In genomic region chr12:9118161-9118560, GRCh38 we compare ENCODE assay signal across 9 cellular contexts.
DNase-seq lines count a peak whose midpoint lies in the region; ATAC-seq and TF ChIP-seq lines count a peak whose summit lies in the region.
"Had no signal": no experiment of that assay in that cellular context is flagged by ENCODE, and none has a peak within 500 bp of the region (broad histone marks: within the 10 kb centered on the region; RNA-seq: fewer than 3 reads in every experiment).

No MANE protein-coding gene starts in this region.

- peak; percentile 52 for ATAC-seq in GM21737 (IDR thresholded peaks at IDR 0.05; ENCODE audit: unreplicated experiment)

- TF ChIP-seq POLR2A in erythroblast (IDR thresholded peaks at IDR 0.05; ENCODE audit: low read length), result no peak

- DNase-seq in Ammon's horn (ENCODE audit: low spot score), result peak; percentile 83
- peak; percentile 74 for DNase-seq in SKM-1 treated with dmso at 0.1 percent for 144 hours (lab: John Stamatoyannopoulos, UW; ENCODE audit: unreplicated experiment)
- DNase-seq in medulla oblongata (ENCODE audit: extremely low spot score), result peak; percentile 85
- no peak for DNase-seq in hepatic stellate cell (ENCODE audit: low spot score)
- no peak for DNase-seq in erythroblast (lab: John Stamatoyannopoulos, UW)
- DNase-seq in NCI-H1930 (lab: John Stamatoyannopoulos, UW), result no peak
- no peak for DNase-seq in HuH-7 (ENCODE audit: low spot score)
- DNase-seq: kidney glomerular epithelial cell had no signal

Comparison
In these comparisons a context has a peak if more than half of its experiments do, and no peak if none do; other contexts are left out.
1. DNase-seq: peak in Ammon's horn (single experiment), SKM-1 treated with dmso at 0.1 percent for 144 hours (single experiment) and medulla oblongata (single experiment); none in hepatic stellate cell (single experiment), erythroblast (0 of 2), NCI-H1930 (0 of 2) and HuH-7 (single experiment).